1 cellular context compared by ENCODE assay signal in the genomic region with DNA sequence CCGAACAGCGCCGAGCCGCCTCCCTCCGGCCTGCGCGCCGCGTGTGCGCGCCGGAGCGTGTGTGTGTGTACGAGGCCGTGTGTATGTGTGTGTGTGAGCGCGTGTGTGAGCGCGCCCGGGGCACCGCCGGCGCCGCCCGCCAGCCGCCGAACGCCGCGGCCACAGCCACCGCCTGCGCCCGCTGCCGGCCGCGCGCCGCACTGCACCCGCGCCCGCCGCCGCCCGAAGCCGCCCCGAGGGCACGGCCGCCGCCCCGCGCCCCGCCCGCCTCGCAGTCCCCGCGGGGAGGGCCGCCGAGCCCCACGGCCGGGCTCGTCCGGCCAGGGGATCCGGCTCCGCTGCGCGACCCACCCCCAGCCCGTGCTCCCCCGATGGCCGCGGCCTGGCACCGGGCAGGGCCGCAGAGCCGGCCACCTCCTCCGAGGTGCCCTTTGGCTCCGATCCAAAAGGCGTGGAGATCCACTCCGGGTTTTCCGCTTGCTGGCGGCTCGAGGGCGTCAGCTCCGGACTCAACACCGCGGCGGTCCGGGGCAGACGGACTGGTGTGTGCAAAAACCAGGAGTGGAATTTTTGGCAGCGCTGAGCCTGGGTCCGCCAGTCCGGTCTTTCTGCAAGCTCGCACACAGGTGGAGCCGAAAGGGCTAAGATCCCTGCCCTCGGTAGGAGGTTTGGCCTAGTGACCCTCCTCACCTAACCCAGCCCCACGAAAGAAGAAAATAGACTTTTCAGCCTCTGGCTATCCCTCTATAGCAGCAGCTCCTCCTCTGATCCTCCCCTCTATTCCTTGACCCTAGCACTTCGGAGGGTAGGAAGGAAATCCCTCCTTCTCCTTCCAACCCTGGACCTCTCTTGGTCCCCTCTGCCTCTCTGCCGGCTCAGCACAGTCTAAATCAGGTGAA.
TF ChIP-seq lines count a peak whose summit lies in the region.

A gene with protein sequence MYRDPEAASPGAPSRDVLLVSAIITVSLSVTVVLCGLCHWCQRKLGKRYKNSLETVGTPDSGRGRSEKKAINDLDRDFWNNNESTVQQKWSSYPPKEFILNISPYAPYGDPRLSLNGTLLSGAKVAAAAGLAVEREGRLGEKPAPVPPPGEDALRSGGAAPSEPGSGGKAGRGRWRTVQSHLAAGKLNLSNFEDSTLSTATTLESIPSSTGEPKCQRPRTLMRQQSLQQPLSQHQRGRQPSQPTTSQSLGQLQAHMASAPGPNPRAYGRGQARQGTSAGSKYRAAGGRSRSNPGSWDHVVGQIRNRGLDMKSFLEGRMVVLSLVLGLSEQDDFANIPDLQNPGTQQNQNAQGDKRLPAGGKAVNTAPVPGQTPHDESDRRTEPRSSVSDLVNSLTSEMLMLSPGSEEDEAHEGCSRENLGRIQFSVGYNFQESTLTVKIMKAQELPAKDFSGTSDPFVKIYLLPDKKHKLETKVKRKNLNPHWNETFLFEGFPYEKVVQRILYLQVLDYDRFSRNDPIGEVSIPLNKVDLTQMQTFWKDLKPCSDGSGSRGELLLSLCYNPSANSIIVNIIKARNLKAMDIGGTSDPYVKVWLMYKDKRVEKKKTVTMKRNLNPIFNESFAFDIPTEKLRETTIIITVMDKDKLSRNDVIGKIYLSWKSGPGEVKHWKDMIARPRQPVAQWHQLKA (minus strand): TSS at position 47 of the 899 bp plus-strand sequence. CDS start 256 bp downstream, outside the sequence.

TF ChIP-seq in K562, 482 proteins besides CTCF, POLR2A, EP300 and RAD21 (continued from another document and continues in another):
- TF ChIP-seq, protein P1, sequence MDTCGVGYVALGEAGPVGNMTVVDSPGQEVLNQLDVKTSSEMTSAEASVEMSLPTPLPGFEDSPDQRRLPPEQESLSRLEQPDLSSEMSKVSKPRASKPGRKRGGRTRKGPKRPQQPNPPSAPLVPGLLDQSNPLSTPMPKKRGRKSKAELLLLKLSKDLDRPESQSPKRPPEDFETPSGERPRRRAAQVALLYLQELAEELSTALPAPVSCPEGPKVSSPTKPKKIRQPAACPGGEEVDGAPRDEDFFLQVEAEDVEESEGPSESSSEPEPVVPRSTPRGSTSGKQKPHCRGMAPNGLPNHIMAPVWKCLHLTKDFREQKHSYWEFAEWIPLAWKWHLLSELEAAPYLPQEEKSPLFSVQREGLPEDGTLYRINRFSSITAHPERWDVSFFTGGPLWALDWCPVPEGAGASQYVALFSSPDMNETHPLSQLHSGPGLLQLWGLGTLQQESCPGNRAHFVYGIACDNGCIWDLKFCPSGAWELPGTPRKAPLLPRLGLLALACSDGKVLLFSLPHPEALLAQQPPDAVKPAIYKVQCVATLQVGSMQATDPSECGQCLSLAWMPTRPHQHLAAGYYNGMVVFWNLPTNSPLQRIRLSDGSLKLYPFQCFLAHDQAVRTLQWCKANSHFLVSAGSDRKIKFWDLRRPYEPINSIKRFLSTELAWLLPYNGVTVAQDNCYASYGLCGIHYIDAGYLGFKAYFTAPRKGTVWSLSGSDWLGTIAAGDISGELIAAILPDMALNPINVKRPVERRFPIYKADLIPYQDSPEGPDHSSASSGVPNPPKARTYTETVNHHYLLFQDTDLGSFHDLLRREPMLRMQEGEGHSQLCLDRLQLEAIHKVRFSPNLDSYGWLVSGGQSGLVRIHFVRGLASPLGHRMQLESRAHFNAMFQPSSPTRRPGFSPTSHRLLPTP (IDR thresholded peaks at IDR 0.05; ENCODE audit: borderline replicate concordance, extremely low read depth, insufficient read length): no peak
- TF ChIP-seq, protein P2, sequence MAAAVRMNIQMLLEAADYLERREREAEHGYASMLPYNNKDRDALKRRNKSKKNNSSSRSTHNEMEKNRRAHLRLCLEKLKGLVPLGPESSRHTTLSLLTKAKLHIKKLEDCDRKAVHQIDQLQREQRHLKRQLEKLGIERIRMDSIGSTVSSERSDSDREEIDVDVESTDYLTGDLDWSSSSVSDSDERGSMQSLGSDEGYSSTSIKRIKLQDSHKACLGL (CRISPR knock-in tag; IDR thresholded peaks at IDR 0.05; ENCODE audit: borderline replicate concordance, poor library complexity, severe bottlenecking): no peak
- TF ChIP-seq ATF7 (IDR thresholded peaks at IDR 0.05): peak; percentile 83
- TF ChIP-seq KDM4B (IDR thresholded peaks at IDR 0.05; ENCODE audit: borderline replicate concordance in 2 of 2, low read depth in 1 of 2): no peak
- 0 out of 2 replicates have a peak, but pooled peaks have one; percentile 67 for TF ChIP-seq ZNF12 (CRISPR knock-in tag; IDR thresholded peaks at IDR 0.05)
- TF ChIP-seq IRF2 (CRISPR knock-in tag; IDR thresholded peaks at IDR 0.05): no peak
- TF ChIP-seq MYNN (IDR thresholded peaks at IDR 0.05): peak; percentile 77; the same call in 1 of the 2 replicates
- TF ChIP-seq MYNN (CRISPR knock-in tag; IDR thresholded peaks at IDR 0.05): no peak
- TF ChIP-seq ZNF253 (CRISPR knock-in tag; conservative IDR thresholded peaks at IDR 0.05): no peak
- TF ChIP-seq, protein P3, sequence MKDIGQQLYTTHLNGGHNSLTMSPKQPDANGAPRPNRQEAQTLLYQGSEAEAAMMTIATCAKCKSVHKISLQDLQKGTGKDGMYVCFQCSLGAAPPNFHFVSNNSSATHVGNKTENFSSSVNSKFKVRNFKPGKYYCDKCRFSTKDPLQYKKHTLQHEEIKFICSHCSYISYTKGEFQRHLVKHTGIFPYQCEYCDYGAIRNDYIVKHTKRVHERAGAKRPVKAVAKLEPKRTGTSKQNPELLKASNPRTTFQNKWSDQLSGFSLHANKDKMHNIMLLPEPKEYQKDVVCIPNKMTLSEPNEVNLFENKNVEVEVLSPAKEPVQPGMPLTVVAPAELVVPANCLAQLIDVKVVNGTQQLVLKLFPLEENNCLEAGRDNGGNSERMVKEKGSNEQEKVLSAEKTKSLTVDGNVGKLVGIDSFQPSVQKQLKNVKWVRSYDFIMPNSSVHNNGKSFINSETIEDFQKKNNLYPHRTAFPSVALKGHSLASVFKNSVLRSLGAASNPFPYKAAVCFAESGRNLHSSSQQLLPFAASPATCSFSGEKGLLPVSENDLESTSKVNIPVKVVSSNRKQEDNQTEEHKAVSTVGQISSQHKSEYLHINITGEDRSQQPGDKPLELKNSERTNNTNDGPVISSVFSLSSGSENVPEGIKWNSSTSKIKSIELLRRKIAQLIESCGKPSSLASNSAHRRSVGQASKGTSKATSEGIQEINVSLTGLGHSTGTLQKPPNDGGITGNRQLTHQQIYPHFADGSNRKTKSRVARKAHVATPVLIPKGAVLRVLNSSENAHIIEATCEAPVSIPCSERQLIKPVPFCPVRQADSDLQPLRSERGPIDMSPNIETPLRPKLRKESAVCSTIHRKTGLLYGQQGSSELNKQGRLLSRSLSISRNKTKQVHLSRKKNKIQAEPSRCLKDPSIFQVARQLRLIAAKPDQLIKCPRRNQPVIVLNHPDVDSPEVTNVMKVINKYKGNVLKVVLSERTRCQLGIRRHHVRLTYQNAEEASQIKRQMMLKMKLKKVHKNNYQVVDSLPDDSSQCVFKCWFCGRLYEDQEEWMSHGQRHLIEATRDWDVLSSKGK (CRISPR knock-in tag; IDR thresholded peaks at IDR 0.05): no peak
- TF ChIP-seq, protein P4, sequence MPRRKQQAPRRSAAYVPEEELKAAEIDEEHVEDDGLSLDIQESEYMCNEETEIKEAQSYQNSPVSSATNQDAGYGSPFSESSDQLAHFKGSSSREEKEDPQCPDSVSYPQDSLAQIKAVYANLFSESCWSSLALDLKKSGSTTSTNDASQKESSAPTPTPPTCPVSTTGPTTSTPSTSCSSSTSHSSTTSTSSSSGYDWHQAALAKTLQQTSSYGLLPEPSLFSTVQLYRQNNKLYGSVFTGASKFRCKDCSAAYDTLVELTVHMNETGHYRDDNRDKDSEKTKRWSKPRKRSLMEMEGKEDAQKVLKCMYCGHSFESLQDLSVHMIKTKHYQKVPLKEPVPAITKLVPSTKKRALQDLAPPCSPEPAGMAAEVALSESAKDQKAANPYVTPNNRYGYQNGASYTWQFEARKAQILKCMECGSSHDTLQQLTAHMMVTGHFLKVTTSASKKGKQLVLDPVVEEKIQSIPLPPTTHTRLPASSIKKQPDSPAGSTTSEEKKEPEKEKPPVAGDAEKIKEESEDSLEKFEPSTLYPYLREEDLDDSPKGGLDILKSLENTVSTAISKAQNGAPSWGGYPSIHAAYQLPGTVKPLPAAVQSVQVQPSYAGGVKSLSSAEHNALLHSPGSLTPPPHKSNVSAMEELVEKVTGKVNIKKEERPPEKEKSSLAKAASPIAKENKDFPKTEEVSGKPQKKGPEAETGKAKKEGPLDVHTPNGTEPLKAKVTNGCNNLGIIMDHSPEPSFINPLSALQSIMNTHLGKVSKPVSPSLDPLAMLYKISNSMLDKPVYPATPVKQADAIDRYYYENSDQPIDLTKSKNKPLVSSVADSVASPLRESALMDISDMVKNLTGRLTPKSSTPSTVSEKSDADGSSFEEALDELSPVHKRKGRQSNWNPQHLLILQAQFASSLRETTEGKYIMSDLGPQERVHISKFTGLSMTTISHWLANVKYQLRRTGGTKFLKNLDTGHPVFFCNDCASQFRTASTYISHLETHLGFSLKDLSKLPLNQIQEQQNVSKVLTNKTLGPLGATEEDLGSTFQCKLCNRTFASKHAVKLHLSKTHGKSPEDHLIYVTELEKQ (CRISPR knock-in tag; IDR thresholded peaks at IDR 0.05): no peak
- no peak for TF ChIP-seq HDGF (IDR thresholded peaks at IDR 0.05)
- peak; percentile 100 for TF ChIP-seq NEUROD1 (IDR thresholded peaks at IDR 0.05; ENCODE audit: borderline replicate concordance, low read depth, low read length, partially characterized antibody)
- TF ChIP-seq, protein P5, sequence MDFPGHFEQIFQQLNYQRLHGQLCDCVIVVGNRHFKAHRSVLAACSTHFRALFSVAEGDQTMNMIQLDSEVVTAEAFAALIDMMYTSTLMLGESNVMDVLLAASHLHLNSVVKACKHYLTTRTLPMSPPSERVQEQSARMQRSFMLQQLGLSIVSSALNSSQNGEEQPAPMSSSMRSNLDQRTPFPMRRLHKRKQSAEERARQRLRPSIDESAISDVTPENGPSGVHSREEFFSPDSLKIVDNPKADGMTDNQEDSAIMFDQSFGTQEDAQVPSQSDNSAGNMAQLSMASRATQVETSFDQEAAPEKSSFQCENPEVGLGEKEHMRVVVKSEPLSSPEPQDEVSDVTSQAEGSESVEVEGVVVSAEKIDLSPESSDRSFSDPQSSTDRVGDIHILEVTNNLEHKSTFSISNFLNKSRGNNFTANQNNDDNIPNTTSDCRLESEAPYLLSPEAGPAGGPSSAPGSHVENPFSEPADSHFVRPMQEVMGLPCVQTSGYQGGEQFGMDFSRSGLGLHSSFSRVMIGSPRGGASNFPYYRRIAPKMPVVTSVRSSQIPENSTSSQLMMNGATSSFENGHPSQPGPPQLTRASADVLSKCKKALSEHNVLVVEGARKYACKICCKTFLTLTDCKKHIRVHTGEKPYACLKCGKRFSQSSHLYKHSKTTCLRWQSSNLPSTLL (IDR thresholded peaks at IDR 0.05): no peak
- peak; percentile 50; the same call in 1 of the 2 replicates for TF ChIP-seq LCOR (CRISPR knock-in tag; IDR thresholded peaks at IDR 0.05)
- no peak for TF ChIP-seq CBX2 (IDR thresholded peaks at IDR 0.05; ENCODE audit: insufficient read depth, low read length, poor library complexity, severe bottlenecking)
- peak in 1 of 2 experiments; percentile 73; a peak in 2 of 4 replicates for TF ChIP-seq TEAD1 (CRISPR knock-in tag; IDR thresholded peaks at IDR 0.05)
- TF ChIP-seq TBP (optimal IDR thresholded peaks at IDR 0.05; ENCODE audit: low read depth, low read length): peak; percentile 58
- TF ChIP-seq DNMT1 (IDR thresholded peaks at IDR 0.05): no peak
- no peak for TF ChIP-seq IFI16 (CRISPR knock-in tag; IDR thresholded peaks at IDR 0.05)
- TF ChIP-seq TCFL5 (CRISPR knock-in tag; conservative IDR thresholded peaks at IDR 0.05): no peak
- TF ChIP-seq MCM7 (IDR thresholded peaks at IDR 0.05): no peak
- TF ChIP-seq BHLHE40 (IDR thresholded peaks at IDR 0.05; ENCODE audit: low read length): peak; percentile 36; the same call in 1 of the 2 replicates
- TF ChIP-seq, protein P6, sequence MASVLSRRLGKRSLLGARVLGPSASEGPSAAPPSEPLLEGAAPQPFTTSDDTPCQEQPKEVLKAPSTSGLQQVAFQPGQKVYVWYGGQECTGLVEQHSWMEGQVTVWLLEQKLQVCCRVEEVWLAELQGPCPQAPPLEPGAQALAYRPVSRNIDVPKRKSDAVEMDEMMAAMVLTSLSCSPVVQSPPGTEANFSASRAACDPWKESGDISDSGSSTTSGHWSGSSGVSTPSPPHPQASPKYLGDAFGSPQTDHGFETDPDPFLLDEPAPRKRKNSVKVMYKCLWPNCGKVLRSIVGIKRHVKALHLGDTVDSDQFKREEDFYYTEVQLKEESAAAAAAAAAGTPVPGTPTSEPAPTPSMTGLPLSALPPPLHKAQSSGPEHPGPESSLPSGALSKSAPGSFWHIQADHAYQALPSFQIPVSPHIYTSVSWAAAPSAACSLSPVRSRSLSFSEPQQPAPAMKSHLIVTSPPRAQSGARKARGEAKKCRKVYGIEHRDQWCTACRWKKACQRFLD (CRISPR knock-in tag; IDR thresholded peaks at IDR 0.05): peak; percentile 75; the same call in 1 of the 2 replicates
- TF ChIP-seq JUNB (CRISPR knock-in tag; conservative IDR thresholded peaks at IDR 0.05): no peak
- TF ChIP-seq TAF1 (IDR thresholded peaks at IDR 0.05; ENCODE audit: control insufficient read depth, extremely low read depth, insufficient read depth, low read length, severe bottlenecking): no peak
- TF ChIP-seq NCOA4 (IDR thresholded peaks at IDR 0.05; ENCODE audit: partially characterized antibody): no peak
- TF ChIP-seq PURB (CRISPR knock-in tag; IDR thresholded peaks at IDR 0.05; ENCODE audit: low read depth): no peak
- 0 out of 2 replicates have a peak, but pooled peaks have one; percentile 36 for TF ChIP-seq BCOR (IDR thresholded peaks at IDR 0.05)
- TF ChIP-seq POU5F1 (IDR thresholded peaks at IDR 0.05; ENCODE audit: borderline replicate concordance, low read depth, low read length, partially characterized antibody): no peak
- peak; percentile 98 for TF ChIP-seq RB1 (IDR thresholded peaks at IDR 0.05; ENCODE audit: low read depth)
- no peak for TF ChIP-seq SMARCA4 (IDR thresholded peaks at IDR 0.05)
- TF ChIP-seq PTBP1 (IDR thresholded peaks at IDR 0.05; ENCODE audit: low read depth, low read length): no peak
- TF ChIP-seq, protein P7, sequence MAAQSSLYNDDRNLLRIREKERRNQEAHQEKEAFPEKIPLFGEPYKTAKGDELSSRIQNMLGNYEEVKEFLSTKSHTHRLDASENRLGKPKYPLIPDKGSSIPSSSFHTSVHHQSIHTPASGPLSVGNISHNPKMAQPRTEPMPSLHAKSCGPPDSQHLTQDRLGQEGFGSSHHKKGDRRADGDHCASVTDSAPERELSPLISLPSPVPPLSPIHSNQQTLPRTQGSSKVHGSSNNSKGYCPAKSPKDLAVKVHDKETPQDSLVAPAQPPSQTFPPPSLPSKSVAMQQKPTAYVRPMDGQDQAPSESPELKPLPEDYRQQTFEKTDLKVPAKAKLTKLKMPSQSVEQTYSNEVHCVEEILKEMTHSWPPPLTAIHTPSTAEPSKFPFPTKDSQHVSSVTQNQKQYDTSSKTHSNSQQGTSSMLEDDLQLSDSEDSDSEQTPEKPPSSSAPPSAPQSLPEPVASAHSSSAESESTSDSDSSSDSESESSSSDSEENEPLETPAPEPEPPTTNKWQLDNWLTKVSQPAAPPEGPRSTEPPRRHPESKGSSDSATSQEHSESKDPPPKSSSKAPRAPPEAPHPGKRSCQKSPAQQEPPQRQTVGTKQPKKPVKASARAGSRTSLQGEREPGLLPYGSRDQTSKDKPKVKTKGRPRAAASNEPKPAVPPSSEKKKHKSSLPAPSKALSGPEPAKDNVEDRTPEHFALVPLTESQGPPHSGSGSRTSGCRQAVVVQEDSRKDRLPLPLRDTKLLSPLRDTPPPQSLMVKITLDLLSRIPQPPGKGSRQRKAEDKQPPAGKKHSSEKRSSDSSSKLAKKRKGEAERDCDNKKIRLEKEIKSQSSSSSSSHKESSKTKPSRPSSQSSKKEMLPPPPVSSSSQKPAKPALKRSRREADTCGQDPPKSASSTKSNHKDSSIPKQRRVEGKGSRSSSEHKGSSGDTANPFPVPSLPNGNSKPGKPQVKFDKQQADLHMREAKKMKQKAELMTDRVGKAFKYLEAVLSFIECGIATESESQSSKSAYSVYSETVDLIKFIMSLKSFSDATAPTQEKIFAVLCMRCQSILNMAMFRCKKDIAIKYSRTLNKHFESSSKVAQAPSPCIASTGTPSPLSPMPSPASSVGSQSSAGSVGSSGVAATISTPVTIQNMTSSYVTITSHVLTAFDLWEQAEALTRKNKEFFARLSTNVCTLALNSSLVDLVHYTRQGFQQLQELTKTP (IDR thresholded peaks at IDR 0.05; ENCODE audit: low read depth in 1 of 2, partially characterized antibody in 2 of 2): no peak
